In genomic region chr19:4015705-4016402, GRCh38 we compare ENCODE assay signal across 16 cellular contexts. TPM values are rescaled to one million over a fixed set of nuclear protein-coding genes. Genes with fewer than 3 reads are reported as not detected.
DNase-seq lines count a peak whose midpoint lies in the region; ATAC-seq and TF ChIP-seq lines count a peak whose summit lies in the region.
"Had no signal": no experiment of that assay in that cellular context is flagged by ENCODE, and none has a peak within 500 bp of the region (broad histone marks: within the 10 kb centered on the region; RNA-seq: fewer than 3 reads in every experiment).

No MANE protein-coding gene starts in this region.

- H3K9me3 ChIP-seq in lower lobe of right lung = no peaks in the 10 kb centered on the region
- H3K9me3 ChIP-seq in spleen = no peaks in the 10 kb centered on the region

- H3K4me3 ChIP-seq in lower lobe of right lung = peak overlapping the region; percentile 12
- peak overlapping the region in 1 of 8 donors; percentile 29 for H3K4me3 ChIP-seq in spleen
- H3K4me3 ChIP-seq: GM12878, SK-N-MC had no signal

- DNase-seq in ELF-1 (ENCODE audit: low read depth, low spot score) (peak; percentile 84), ecto neural progenitor cell (ENCODE audit: low spot score) (peak; percentile 39), lower lobe of right lung (no peak), spleen (no peak), HuH-7 (ENCODE audit: low spot score) (no peak)
- no peak for DNase-seq in stimulated activated naive B cell treated with anti-CD40 and anti-IgM and Interleukin-4, amounts not matched to agents 10 μg/mL and 1 μg/mL and 100 μg/mL, for 72 hours
- DNase-seq in T-helper 2 cell treated with Interferon-gamma antibody and Interleukin-4, amounts not matched to agents 5 μg/mL and 100 μg/mL, for 36 hours (ENCODE audit: low spot score) = no peak
- DNase-seq: activated CD8-positive, alpha-beta memory T cell treated with anti-CD3 and anti-CD28 coated beads, Interleukin-2, amount 50 U/mL, for 48 hours; activated naive CD8-positive, alpha-beta T cell treated with anti-CD3 and anti-CD28 coated beads, Interleukin-2, amount 50 U/mL, for 24 hours; foreskin fibroblast; NCI-H2029 had no signal

- peaks cover 53% of the 10 kb centered on the region for H3K36me3 ChIP-seq in lower lobe of right lung
- H3K36me3 ChIP-seq in spleen = peaks cover 0 to 95% (median 46%) of the 10 kb centered on the region in 6 donors

- WGBS in spleen, 5 donors = 52 to 68% (median 65%) methylated on average over 28 to 37 of the region's 37 CpGs

- no peak overlapping the region for H3K27ac Mint-ChIP-seq in stimulated activated naive B cell treated with anti-CD40 and anti-IgM and Interleukin-4, amounts not matched to agents 10 μg/mL and 1 μg/mL and 100 μg/mL, for 72 hours
- H3K27ac Mint-ChIP-seq in T-helper 2 cell treated with Interferon-gamma antibody and Interleukin-4, amounts not matched to agents 5 μg/mL and 100 μg/mL, for 36 hours = no peak overlapping the region
- H3K27ac Mint-ChIP-seq: activated naive CD8-positive, alpha-beta T cell treated with anti-CD3 and anti-CD28 coated beads, Interleukin-2, amount 50 U/mL, for 24 hours; dendritic cell treated with granulocyte-macrophage colony-stimulating factor and Interleukin-4, amounts not matched to agents 40 ng/mL and 50 ng/mL, for 4 days had no signal

- TF ChIP-seq POLR2A in spleen (IDR thresholded peaks at IDR 0.05) = no peak

- H3K36me3 Mint-ChIP-seq in stimulated activated naive B cell treated with anti-CD40 and anti-IgM and Interleukin-4, amounts not matched to agents 10 μg/mL and 1 μg/mL and 100 μg/mL, for 72 hours = peaks cover 25 to 57% of the 10 kb centered on the region in 2 donors
- peaks cover 10% of the 10 kb centered on the region for H3K36me3 Mint-ChIP-seq in T-helper 2 cell treated with Interferon-gamma antibody and Interleukin-4, amounts not matched to agents 5 μg/mL and 100 μg/mL, for 36 hours (ENCODE audit: low read depth)

- H3K9me3 Mint-ChIP-seq in stimulated activated naive B cell treated with anti-CD40 and anti-IgM and Interleukin-4, amounts not matched to agents 10 μg/mL and 1 μg/mL and 100 μg/mL, for 72 hours = no peaks in the 10 kb centered on the region
- no peaks in the 10 kb centered on the region for H3K9me3 Mint-ChIP-seq in T-helper 2 cell treated with Interferon-gamma antibody and Interleukin-4, amounts not matched to agents 5 μg/mL and 100 μg/mL, for 36 hours
- H3K9me3 Mint-ChIP-seq: activated naive CD8-positive, alpha-beta T cell treated with anti-CD3 and anti-CD28 coated beads, Interleukin-2, amount 50 U/mL, for 24 hours; dendritic cell treated with granulocyte-macrophage colony-stimulating factor and Interleukin-4, amounts not matched to agents 40 ng/mL and 50 ng/mL, for 4 days had no signal

- H3K4me1 Mint-ChIP-seq in stimulated activated naive B cell treated with anti-CD40 and anti-IgM and Interleukin-4, amounts not matched to agents 10 μg/mL and 1 μg/mL and 100 μg/mL, for 72 hours = peaks cover 22 to 52% of the 10 kb centered on the region in 2 donors
- H3K4me1 Mint-ChIP-seq in T-helper 2 cell treated with Interferon-gamma antibody and Interleukin-4, amounts not matched to agents 5 μg/mL and 100 μg/mL, for 36 hours (ENCODE audit: low read depth) = no peaks in the 10 kb centered on the region

- H3K27me3 ChIP-seq in lower lobe of right lung (ENCODE audit: low read depth) (no peaks in the 10 kb centered on the region), spleen (replicated peaks in 1 of 7) (no peaks in the 10 kb centered on the region)

- intact Hi-C loops in lower lobe of right lung (cut with DNase I) (no loop called here), spleen (cut with DNase I; ENCODE audit: low total_unique reads) (no loop called here)

- no peak for TF ChIP-seq CTCF in lower lobe of right lung (IDR thresholded peaks at IDR 0.05)
- TF ChIP-seq CTCF in spleen (IDR thresholded peaks at IDR 0.05 in 8 of 11, conservative IDR thresholded peaks at IDR 0.05 in 3 of 11) = no peak

- H3K4me1 ChIP-seq in lower lobe of right lung (peaks cover 18% of the 10 kb centered on the region), spleen (peaks cover 5 to 86% (median 42%) of the 10 kb centered on the region in 6 donors)

- no peak overlapping the region for H3K4me3 Mint-ChIP-seq in stimulated activated naive B cell treated with anti-CD40 and anti-IgM and Interleukin-4, amounts not matched to agents 10 μg/mL and 1 μg/mL and 100 μg/mL, for 72 hours
- H3K4me3 Mint-ChIP-seq in T-helper 2 cell treated with Interferon-gamma antibody and Interleukin-4, amounts not matched to agents 5 μg/mL and 100 μg/mL, for 36 hours = no peak overlapping the region
- H3K4me3 Mint-ChIP-seq: activated naive CD8-positive, alpha-beta T cell treated with anti-CD3 and anti-CD28 coated beads, Interleukin-2, amount 50 U/mL, for 24 hours; dendritic cell treated with granulocyte-macrophage colony-stimulating factor and Interleukin-4, amounts not matched to agents 40 ng/mL and 50 ng/mL, for 4 days had no signal

- no peaks in the 10 kb centered on the region for H3K27me3 Mint-ChIP-seq in stimulated activated naive B cell treated with anti-CD40 and anti-IgM and Interleukin-4, amounts not matched to agents 10 μg/mL and 1 μg/mL and 100 μg/mL, for 72 hours
- no peaks in the 10 kb centered on the region for H3K27me3 Mint-ChIP-seq in T-helper 2 cell treated with Interferon-gamma antibody and Interleukin-4, amounts not matched to agents 5 μg/mL and 100 μg/mL, for 36 hours (ENCODE audit: low read depth)
- H3K27me3 Mint-ChIP-seq: activated naive CD8-positive, alpha-beta T cell treated with anti-CD3 and anti-CD28 coated beads, Interleukin-2, amount 50 U/mL, for 24 hours; dendritic cell treated with granulocyte-macrophage colony-stimulating factor and Interleukin-4, amounts not matched to agents 40 ng/mL and 50 ng/mL, for 4 days had no signal

- H3K27ac ChIP-seq in lower lobe of right lung = peak overlapping the region; percentile 49
- peak overlapping the region in 5 of 8 donors; percentile 17 to 63 (median 46) for H3K27ac ChIP-seq in spleen
- H3K27ac ChIP-seq: SK-N-MC, VCaP had no signal

- no peak for ATAC-seq in lower lobe of right lung
- ATAC-seq in stimulated activated naive B cell treated with anti-CD40 and anti-IgM and Interleukin-4, amounts not matched to agents 10 μg/mL and 1 μg/mL and 100 μg/mL, for 72 hours (replicated peaks) = no peak
- ATAC-seq in GM21529 (IDR thresholded peaks at IDR 0.05; ENCODE audit: unreplicated experiment) = no peak
- ATAC-seq: activated naive CD8-positive, alpha-beta T cell treated with anti-CD3 and anti-CD28 coated beads, Interleukin-2, amount 50 U/mL, for 24 hours had no signal

RNA-seq across cellular contexts. Expression of gene PIAS4, which starts 8.3 kb away (rescaled TPM):
- total RNA-seq in lower lobe of right lung (27.6 TPM), spleen (10 to 100 TPM; 16.4 to 30.5 (median 29.0) TPM)
- polyA plus RNA-seq in spleen = 10 to 100 TPM in 1 of 3 donors, 1 to 10 TPM in 2; 6.2 to 13.9 (median 6.4) TPM

RNA-seq across cellular contexts. Expression of gene EEF2, which starts 30.6 kb away (rescaled TPM):
- total RNA-seq in lower lobe of right lung (1,984 TPM), spleen (1,000 to 10,000 TPM; 1,078 to 1,961 (median 1,406) TPM)
- polyA plus RNA-seq in spleen = 1,000 to 10,000 TPM in 1 of 3 donors, 100 to 1,000 TPM in 2; 565 to 1,281 (median 624) TPM

RNA-seq across cellular contexts. Expression of gene DAPK3, which starts 45.0 kb away (rescaled TPM):
- total RNA-seq in lower lobe of right lung (50.5 TPM), spleen (10 to 100 TPM; 37.1 to 49.3 (median 46.7) TPM)
- polyA plus RNA-seq in spleen = 10 to 100 TPM; 26.5 to 68.8 (median 30.8) TPM

RNA-seq across cellular contexts. Expression of gene ZBTB7A, which starts 50.8 kb away (rescaled TPM):
- total RNA-seq in lower lobe of right lung = 51.9 TPM
- 10 to 100 TPM; 43.0 to 68.1 (median 53.7) TPM for total RNA-seq in spleen
- 10 to 100 TPM in 1 of 3 donors, 1 to 10 TPM in 2; 4.0 to 15.2 (median 4.2) TPM for polyA plus RNA-seq in spleen

Comparison
In these comparisons a context has a peak if more than half of its experiments do, and no peak if none do; other contexts are left out.
1. DNase-seq: peak in ELF-1 (single experiment) and ecto neural progenitor cell (single experiment); none in lower lobe of right lung (single experiment), spleen (single experiment), stimulated activated naive B cell treated with anti-CD40 and anti-IgM and Interleukin-4, amounts not matched to agents 10 μg/mL and 1 μg/mL and 100 μg/mL, for 72 hours (single experiment), T-helper 2 cell treated with Interferon-gamma antibody and Interleukin-4, amounts not matched to agents 5 μg/mL and 100 μg/mL, for 36 hours (single experiment) and HuH-7 (single experiment).